26 cellular contexts compared by ENCODE assay signal in the genomic region with DNA sequence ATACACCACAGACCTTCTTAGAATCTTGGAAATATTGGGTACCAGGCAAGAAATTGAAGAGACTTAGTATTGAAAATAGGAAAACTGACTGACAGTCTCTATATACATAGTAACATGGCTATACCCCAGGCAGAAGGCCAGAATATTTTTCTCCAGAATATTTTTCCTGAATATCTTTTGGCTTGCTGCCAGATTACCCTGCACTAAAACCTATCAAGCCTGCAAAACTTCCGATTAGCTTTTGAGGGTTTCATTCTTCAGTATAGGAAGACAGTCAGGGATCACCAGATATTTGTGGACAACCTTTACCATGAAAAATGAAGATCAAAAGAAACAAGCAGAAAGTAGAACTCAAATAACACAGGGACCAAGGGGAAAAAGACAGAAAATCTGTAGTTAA.
A peak's percentile ranks its signal among the peaks of the same experiment; 100 is the strongest.
DNase-seq lines count a peak whose midpoint lies in the region; ATAC-seq, FAIRE-seq and TF ChIP-seq lines count a peak whose summit lies in the region.
"Had no signal": no experiment of that assay in that cellular context is flagged by ENCODE, and none has a peak within 500 bp of the region (broad histone marks: within the 10 kb centered on the region; RNA-seq: fewer than 3 reads in every experiment).

No MANE protein-coding gene starts in this region.

- H3K36me3 ChIP-seq in HepG2 (replicated peaks in 1 of 2; ENCODE audit: control insufficient read depth in 1 of 2, insufficient read depth in 2 of 2, low read length in 2 of 2) = no peaks in the 10 kb centered on the region
- H3K36me3 ChIP-seq in right lobe of liver = no peaks in the 10 kb centered on the region
- H3K36me3 ChIP-seq: BE2C, BLaER1 had no signal

- no peaks in the 10 kb centered on the region for H4K20me1 ChIP-seq in HepG2 (ENCODE audit: insufficient read depth, low read length)
- H4K20me1 ChIP-seq: BLaER1 had no signal

- BruUV-seq in HepG2 (replicated peaks; lab: Mats Ljungman, UMichigan) = no TSS peak

- no peaks in the 10 kb centered on the region for H3K79me2 ChIP-seq in HepG2 (ENCODE audit: insufficient read depth, low read length)

- DNase-seq in HepG2 (ENCODE audit: low spot score) (no peak), right lobe of liver (no peak), NCI-H1105 treated with DMSO at 0.1 percent for 48 hours (lab: John Stamatoyannopoulos, UW) (peak; percentile 13), choroid plexus epithelial cell (ENCODE audit: low read depth) (peak; percentile 11), caudate nucleus (lab: John Stamatoyannopoulos, UW) (no peak), NCI-H2227 (lab: John Stamatoyannopoulos, UW; ENCODE audit: unreplicated experiment) (no peak)
- DNase-seq: 8988T; ACHN; BE2C; C1 segment of cervical spinal cord; CD4-positive, alpha-beta memory T cell; CD4-positive, CD25-positive, alpha-beta regulatory T cell; CD8-positive, alpha-beta memory T cell; COR-L47; DMS 273 treated with DMSO at 0.1 percent for 48 hours; DMS153; DMS53; DMS79; DND-41; EL; GDM1 had no signal

- no peak for TF ChIP-seq EP300 in HepG2 (IDR thresholded peaks at IDR 0.05; ENCODE audit: low read depth in 2 of 2, low read length in 2 of 2)
- TF ChIP-seq EP300 in HepG2 (CRISPR knock-in tag; IDR thresholded peaks at IDR 0.05; ENCODE audit: borderline replicate concordance) = no peak

- H3K4me3 ChIP-seq in HepG2 (replicated peaks in 1 of 3; ENCODE audit: insufficient read depth in 1 of 3, low read depth in 2 of 3, low read length in 3 of 3) (no peak overlapping the region), right lobe of liver (no peak overlapping the region), choroid plexus epithelial cell (ENCODE audit: low read depth, low read length) (no peak overlapping the region)
- H3K4me3 ChIP-seq: BLaER1, GM12878 had no signal

- no peak overlapping the region for H3K4me2 ChIP-seq in HepG2 (ENCODE audit: low read depth, low read length)
- H3K4me2 ChIP-seq: BLaER1 had no signal

- H2AFZ ChIP-seq in HepG2 (ENCODE audit: low read length) = no peak overlapping the region

- H3K27ac ChIP-seq in HepG2 (ENCODE audit: extremely low read length, insufficient read depth, low read length) (no peak overlapping the region), right lobe of liver (no peak overlapping the region), caudate nucleus (ENCODE audit: low read depth, low read length) (no peak overlapping the region)
- H3K27ac ChIP-seq: BLaER1 had no signal

- POLR2A ChIA-PET in HepG2 (lab: Yijun Ruan, JAX) = no interaction called here

- ATAC-seq in HepG2 = no peak
- ATAC-seq in right lobe of liver = no peak
- ATAC-seq in GM18498 (IDR thresholded peaks at IDR 0.05; ENCODE audit: unreplicated experiment) = no peak
- ATAC-seq: GM12878 had no signal

- in situ Hi-C loops in HepG2 (cut with HindIII; ENCODE audit: extremely low pct_ligation_motif_present, low pct_unique_long_range_greater_than_20kb) = no loop called here

- TF ChIP-seq CTCF in HepG2 (CRISPR knock-in tag; IDR thresholded peaks at IDR 0.05) (no peak), right lobe of liver (IDR thresholded peaks at IDR 0.05) (no peak), choroid plexus epithelial cell (conservative IDR thresholded peaks at IDR 0.05; ENCODE audit: low read depth, low read length) (no peak)

- TF ChIP-seq RAD21 in HepG2 (CRISPR knock-in tag; IDR thresholded peaks at IDR 0.05) = no peak

- intact Hi-C loops in HepG2 (cut with micrococcal nuclease; ENCODE audit: unreplicated experiment) = no loop called here
- intact Hi-C loops in right lobe of liver (cut with DNase I) = no loop called here

- H3K4me1 ChIP-seq in HepG2 (ENCODE audit: insufficient read depth, low read length) (no peaks in the 10 kb centered on the region), right lobe of liver (no peaks in the 10 kb centered on the region)
- H3K4me1 ChIP-seq: BE2C, BLaER1 had no signal

- 7% methylated on average over 1 of the region's 1 CpG for WGBS in HepG2 (ENCODE audit: low lambda C conversion rate)
- 19% methylated on average over 1 of the region's 1 CpG for WGBS in right lobe of liver (ENCODE audit: insufficient coverage, low coverage, low lambda C conversion rate, missing lambda C conversion rate)

- TF ChIP-seq POLR2A in HepG2 (IDR thresholded peaks at IDR 0.05; ENCODE audit: insufficient read depth in 1 of 2, low read depth in 2 of 2, low read length in 2 of 2) (no peak), right lobe of liver (IDR thresholded peaks at IDR 0.05) (no peak)

- H3K9me3 ChIP-seq in HepG2 (ENCODE audit: low read length) = no peaks in the 10 kb centered on the region
- H3K9me3 ChIP-seq in right lobe of liver = no peaks in the 10 kb centered on the region
- H3K9me3 ChIP-seq: BE2C, BLaER1 had no signal

- CTCF ChIA-PET in HepG2 (lab: Yijun Ruan, JAX; ENCODE audit: low intra/inter-chr PET ratio, low total read pairs) = no interaction called here

- H3K9ac ChIP-seq in HepG2 (ENCODE audit: insufficient read depth, low read depth, low read length) = no peak overlapping the region
- H3K9ac ChIP-seq: BLaER1 had no signal

- H3K27me3 ChIP-seq in HepG2 (ENCODE audit: control insufficient read depth in 1 of 2, insufficient read depth in 2 of 2, low read length in 2 of 2) (no peaks in the 10 kb centered on the region), right lobe of liver (no peaks in the 10 kb centered on the region)
- H3K27me3 ChIP-seq: BE2C, BLaER1 had no signal

- no peak for FAIRE-seq in HepG2 (lab: Jason Lieb, UNC)
- FAIRE-seq: GM12878, GM12892, GM19239 had no signal

TF ChIP-seq in HepG2, 621 proteins besides CTCF, POLR2A, EP300 and RAD21:
- no peak for TF ChIP-seq ZNF563 (CRISPR knock-in tag; IDR thresholded peaks at IDR 0.05)
- no peak for TF ChIP-seq SMC3 (IDR thresholded peaks at IDR 0.05; ENCODE audit: low read length)
- no peak for TF ChIP-seq KDM3A (CRISPR knock-in tag; IDR thresholded peaks at IDR 0.05; ENCODE audit: low read depth)
- TF ChIP-seq ZNF841 (CRISPR knock-in tag; IDR thresholded peaks at IDR 0.05; ENCODE audit: borderline replicate concordance) = no peak
- TF ChIP-seq ZNF124 (CRISPR knock-in tag; IDR thresholded peaks at IDR 0.05) = no peak
- TF ChIP-seq, protein P1, sequence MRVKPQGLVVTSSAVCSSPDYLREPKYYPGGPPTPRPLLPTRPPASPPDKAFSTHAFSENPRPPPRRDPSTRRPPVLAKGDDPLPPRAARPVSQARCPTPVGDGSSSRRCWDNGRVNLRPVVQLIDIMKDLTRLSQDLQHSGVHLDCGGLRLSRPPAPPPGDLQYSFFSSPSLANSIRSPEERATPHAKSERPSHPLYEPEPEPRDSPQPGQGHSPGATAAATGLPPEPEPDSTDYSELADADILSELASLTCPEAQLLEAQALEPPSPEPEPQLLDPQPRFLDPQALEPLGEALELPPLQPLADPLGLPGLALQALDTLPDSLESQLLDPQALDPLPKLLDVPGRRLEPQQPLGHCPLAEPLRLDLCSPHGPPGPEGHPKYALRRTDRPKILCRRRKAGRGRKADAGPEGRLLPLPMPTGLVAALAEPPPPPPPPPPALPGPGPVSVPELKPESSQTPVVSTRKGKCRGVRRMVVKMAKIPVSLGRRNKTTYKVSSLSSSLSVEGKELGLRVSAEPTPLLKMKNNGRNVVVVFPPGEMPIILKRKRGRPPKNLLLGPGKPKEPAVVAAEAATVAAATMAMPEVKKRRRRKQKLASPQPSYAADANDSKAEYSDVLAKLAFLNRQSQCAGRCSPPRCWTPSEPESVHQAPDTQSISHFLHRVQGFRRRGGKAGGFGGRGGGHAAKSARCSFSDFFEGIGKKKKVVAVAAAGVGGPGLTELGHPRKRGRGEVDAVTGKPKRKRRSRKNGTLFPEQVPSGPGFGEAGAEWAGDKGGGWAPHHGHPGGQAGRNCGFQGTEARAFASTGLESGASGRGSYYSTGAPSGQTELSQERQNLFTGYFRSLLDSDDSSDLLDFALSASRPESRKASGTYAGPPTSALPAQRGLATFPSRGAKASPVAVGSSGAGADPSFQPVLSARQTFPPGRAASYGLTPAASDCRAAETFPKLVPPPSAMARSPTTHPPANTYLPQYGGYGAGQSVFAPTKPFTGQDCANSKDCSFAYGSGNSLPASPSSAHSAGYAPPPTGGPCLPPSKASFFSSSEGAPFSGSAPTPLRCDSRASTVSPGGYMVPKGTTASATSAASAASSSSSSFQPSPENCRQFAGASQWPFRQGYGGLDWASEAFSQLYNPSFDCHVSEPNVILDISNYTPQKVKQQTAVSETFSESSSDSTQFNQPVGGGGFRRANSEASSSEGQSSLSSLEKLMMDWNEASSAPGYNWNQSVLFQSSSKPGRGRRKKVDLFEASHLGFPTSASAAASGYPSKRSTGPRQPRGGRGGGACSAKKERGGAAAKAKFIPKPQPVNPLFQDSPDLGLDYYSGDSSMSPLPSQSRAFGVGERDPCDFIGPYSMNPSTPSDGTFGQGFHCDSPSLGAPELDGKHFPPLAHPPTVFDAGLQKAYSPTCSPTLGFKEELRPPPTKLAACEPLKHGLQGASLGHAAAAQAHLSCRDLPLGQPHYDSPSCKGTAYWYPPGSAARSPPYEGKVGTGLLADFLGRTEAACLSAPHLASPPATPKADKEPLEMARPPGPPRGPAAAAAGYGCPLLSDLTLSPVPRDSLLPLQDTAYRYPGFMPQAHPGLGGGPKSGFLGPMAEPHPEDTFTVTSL (CRISPR knock-in tag; IDR thresholded peaks at IDR 0.05; ENCODE audit: borderline replicate concordance) = no peak
- peak; percentile 62; the same call in 1 of the 2 replicates for TF ChIP-seq LCORL (IDR thresholded peaks at IDR 0.05)
- no peak for TF ChIP-seq LCORL (CRISPR knock-in tag; IDR thresholded peaks at IDR 0.05)

Comparison
In these comparisons a context has a peak if more than half of its experiments do, and no peak if none do; other contexts are left out.
1. DNase-seq: peak in NCI-H1105 treated with DMSO at 0.1 percent for 48 hours (single experiment) and choroid plexus epithelial cell (single experiment); none in HepG2 (single experiment), right lobe of liver (0 of 3), caudate nucleus (0 of 61) and NCI-H2227 (single experiment).